In the genomic region with DNA sequence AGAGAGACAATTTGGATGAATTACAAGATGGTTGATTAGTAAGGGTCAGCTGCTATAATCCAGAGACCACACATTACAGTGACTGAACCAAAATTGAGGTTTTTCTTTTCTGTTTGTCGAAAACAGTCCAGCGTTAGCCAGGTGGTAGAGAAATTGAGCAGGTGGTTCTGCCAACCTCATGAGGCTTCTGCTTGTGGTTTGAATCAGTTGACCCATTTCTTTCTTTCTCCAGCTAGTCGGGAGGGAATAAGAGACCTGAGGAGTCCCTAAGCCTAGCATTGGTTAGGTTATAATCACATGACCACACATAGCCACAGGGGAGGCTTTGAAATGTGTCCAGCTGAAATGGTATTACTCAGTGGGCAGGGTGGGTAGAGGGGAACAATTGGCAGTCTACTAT, we compare ENCODE assay signal across 27 cellular contexts.
"Had no signal": no experiment of that assay in that cellular context is flagged by ENCODE, and none has a peak within 500 bp of the region (broad histone marks: within the 10 kb centered on the region; RNA-seq: fewer than 3 reads in every experiment).

No MANE protein-coding gene starts in this region.

- H3K4me3 Mint-ChIP-seq: effector memory CD8-positive, alpha-beta T cell; immature natural killer cell; memory B cell; naive B cell; natural killer cell treated with Interleukin-12 subunit alpha and Interleukin-12 subunit beta and Interleukin-15 and Interleukin-18, amount 100 ng/mL, for 72 hours; neural crest cell; stimulated activated naive CD8-positive, alpha-beta T cell treated with anti-CD3 and anti-CD28 coated beads, Interleukin-15, amount 100 ng/mL, for 72 hours had no signal

- H3K9ac ChIP-seq: parathyroid adenoma had no signal

- H3K27me3 ChIP-seq: suprapubic skin, transverse colon, upper lobe of right lung, uterus had no signal

- H3K27me3 Mint-ChIP-seq: memory B cell had no signal

- H3K36me3 Mint-ChIP-seq: immature natural killer cell; memory B cell; naive B cell; natural killer cell treated with Interleukin-12 subunit alpha and Interleukin-12 subunit beta and Interleukin-15 and Interleukin-18, amount 100 ng/mL, for 72 hours had no signal

- H2AFZ ChIP-seq: parathyroid adenoma had no signal

- DNase-seq: cortex of kidney; effector memory CD8-positive, alpha-beta T cell; hypothalamus; immature natural killer cell; islet precursor cell; kidney glomerular epithelial cell; left colon; left ventricle myocardium superior; mucosa of descending colon; naive B cell; stimulated activated CD4-positive, alpha-beta T cell treated with anti-CD3 and anti-CD28 coated beads, Interleukin-12 subunit alpha, Interleukin-12 subunit beta, amount 100 ng/mL, for 4 hours; stimulated activated CD4-positive, alpha-beta T cell treated with anti-CD3 and anti-CD28 coated beads, Interleukin-1b, Interleukin-23, amount 100 ng/mL, for 48 hours; stimulated activated CD4-positive, alpha-beta T cell treated with anti-CD3 and anti-CD28 coated beads, Interleukin-4, amount 100 ng/mL, for 1 hour; stimulated activated CD8-positive, alpha-beta memory T cell treated with anti-CD3 and anti-CD28 coated beads, Interleukin-4, amount 100 ng/mL, for 48 hours; stimulated activated naive CD4-positive, alpha-beta T cell; stimulated activated naive CD8-positive, alpha-beta T cell treated with anti-CD3 and anti-CD28 coated beads, Interleukin-15, amount 100 ng/mL, for 72 hours; transverse colon; upper lobe of right lung; uterus had no signal

- H3K4me1 ChIP-seq: parathyroid adenoma, suprapubic skin, transverse colon, upper lobe of right lung, uterus had no signal

- H3K4me2 ChIP-seq: smooth muscle cell had no signal

- H3K4me1 Mint-ChIP-seq: immature natural killer cell; memory B cell; naive B cell; stimulated activated naive CD8-positive, alpha-beta T cell treated with anti-CD3 and anti-CD28 coated beads, Interleukin-15, amount 100 ng/mL, for 72 hours had no signal

- H3K4me3 ChIP-seq: lung, mucosa of descending colon, smooth muscle cell, suprapubic skin, transverse colon, upper lobe of right lung, uterus had no signal

- H3K27ac Mint-ChIP-seq: effector memory CD8-positive, alpha-beta T cell; immature natural killer cell; memory B cell; naive B cell; natural killer cell treated with Interleukin-12 subunit alpha and Interleukin-12 subunit beta and Interleukin-15 and Interleukin-18, amount 100 ng/mL, for 72 hours; progenitor cell of endocrine pancreas had no signal

- H3K36me3 ChIP-seq: suprapubic skin, transverse colon, upper lobe of right lung, uterus had no signal

- H3K27ac ChIP-seq: parathyroid adenoma, suprapubic skin, transverse colon, upper lobe of right lung, uterus had no signal

- H3K9me3 ChIP-seq: suprapubic skin, transverse colon, upper lobe of right lung had no signal

- H3K79me2 ChIP-seq: parathyroid adenoma had no signal
